ENCODE assay signal across 1 cellular context in the genomic region with DNA sequence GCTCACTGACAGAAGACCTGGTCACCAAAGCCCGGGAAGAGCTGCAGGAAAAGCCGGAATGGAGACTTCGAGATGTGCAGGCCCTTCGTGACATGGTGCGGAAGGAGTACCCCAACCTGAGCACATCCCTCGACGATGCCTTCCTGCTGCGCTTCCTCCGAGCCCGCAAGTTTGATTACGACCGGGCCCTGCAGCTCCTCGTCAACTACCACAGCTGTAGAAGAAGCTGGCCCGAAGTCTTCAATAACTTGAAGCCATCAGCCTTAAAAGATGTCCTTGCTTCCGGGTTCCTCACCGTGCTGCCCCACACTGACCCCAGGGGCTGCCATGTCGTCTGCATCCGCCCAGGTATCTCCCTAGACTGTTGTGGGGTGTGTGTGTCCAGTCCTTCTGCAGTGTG.
TF ChIP-seq lines count a peak whose summit lies in the region.

No MANE protein-coding gene starts in this region.

TF ChIP-seq in liver, 16 proteins besides CTCF, POLR2A, EP300 and RAD21 (continued from another document):
- no peak for TF ChIP-seq JUND (IDR thresholded peaks at IDR 0.05)
- TF ChIP-seq, protein P1, sequence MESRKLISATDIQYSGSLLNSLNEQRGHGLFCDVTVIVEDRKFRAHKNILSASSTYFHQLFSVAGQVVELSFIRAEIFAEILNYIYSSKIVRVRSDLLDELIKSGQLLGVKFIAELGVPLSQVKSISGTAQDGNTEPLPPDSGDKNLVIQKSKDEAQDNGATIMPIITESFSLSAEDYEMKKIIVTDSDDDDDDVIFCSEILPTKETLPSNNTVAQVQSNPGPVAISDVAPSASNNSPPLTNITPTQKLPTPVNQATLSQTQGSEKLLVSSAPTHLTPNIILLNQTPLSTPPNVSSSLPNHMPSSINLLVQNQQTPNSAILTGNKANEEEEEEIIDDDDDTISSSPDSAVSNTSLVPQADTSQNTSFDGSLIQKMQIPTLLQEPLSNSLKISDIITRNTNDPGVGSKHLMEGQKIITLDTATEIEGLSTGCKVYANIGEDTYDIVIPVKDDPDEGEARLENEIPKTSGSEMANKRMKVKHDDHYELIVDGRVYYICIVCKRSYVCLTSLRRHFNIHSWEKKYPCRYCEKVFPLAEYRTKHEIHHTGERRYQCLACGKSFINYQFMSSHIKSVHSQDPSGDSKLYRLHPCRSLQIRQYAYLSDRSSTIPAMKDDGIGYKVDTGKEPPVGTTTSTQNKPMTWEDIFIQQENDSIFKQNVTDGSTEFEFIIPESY (IDR thresholded peaks at IDR 0.05): no peak
- TF ChIP-seq, protein P2, sequence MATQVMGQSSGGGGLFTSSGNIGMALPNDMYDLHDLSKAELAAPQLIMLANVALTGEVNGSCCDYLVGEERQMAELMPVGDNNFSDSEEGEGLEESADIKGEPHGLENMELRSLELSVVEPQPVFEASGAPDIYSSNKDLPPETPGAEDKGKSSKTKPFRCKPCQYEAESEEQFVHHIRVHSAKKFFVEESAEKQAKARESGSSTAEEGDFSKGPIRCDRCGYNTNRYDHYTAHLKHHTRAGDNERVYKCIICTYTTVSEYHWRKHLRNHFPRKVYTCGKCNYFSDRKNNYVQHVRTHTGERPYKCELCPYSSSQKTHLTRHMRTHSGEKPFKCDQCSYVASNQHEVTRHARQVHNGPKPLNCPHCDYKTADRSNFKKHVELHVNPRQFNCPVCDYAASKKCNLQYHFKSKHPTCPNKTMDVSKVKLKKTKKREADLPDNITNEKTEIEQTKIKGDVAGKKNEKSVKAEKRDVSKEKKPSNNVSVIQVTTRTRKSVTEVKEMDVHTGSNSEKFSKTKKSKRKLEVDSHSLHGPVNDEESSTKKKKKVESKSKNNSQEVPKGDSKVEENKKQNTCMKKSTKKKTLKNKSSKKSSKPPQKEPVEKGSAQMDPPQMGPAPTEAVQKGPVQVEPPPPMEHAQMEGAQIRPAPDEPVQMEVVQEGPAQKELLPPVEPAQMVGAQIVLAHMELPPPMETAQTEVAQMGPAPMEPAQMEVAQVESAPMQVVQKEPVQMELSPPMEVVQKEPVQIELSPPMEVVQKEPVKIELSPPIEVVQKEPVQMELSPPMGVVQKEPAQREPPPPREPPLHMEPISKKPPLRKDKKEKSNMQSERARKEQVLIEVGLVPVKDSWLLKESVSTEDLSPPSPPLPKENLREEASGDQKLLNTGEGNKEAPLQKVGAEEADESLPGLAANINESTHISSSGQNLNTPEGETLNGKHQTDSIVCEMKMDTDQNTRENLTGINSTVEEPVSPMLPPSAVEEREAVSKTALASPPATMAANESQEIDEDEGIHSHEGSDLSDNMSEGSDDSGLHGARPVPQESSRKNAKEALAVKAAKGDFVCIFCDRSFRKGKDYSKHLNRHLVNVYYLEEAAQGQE (IDR thresholded peaks at IDR 0.05): no peak
- no peak for TF ChIP-seq FOXA1 (IDR thresholded peaks at IDR 0.05)
- no peak for TF ChIP-seq MAX (IDR thresholded peaks at IDR 0.05)
- no peak for TF ChIP-seq FOXA2 (IDR thresholded peaks at IDR 0.05)
- TF ChIP-seq YY1 (IDR thresholded peaks at IDR 0.05): no peak
- no peak for TF ChIP-seq TAF1 (conservative IDR thresholded peaks at IDR 0.05)
- no peak for TF ChIP-seq ATF3 (IDR thresholded peaks at IDR 0.05)
- no peak for TF ChIP-seq HNF4A (conservative IDR thresholded peaks at IDR 0.05)
- TF ChIP-seq RXRA (IDR thresholded peaks at IDR 0.05): no peak
- no peak for TF ChIP-seq EGR1 (IDR thresholded peaks at IDR 0.05; ENCODE audit: low read depth in 2 of 2)
